ENCODE assay signal across 9 cellular contexts in the genomic region with DNA sequence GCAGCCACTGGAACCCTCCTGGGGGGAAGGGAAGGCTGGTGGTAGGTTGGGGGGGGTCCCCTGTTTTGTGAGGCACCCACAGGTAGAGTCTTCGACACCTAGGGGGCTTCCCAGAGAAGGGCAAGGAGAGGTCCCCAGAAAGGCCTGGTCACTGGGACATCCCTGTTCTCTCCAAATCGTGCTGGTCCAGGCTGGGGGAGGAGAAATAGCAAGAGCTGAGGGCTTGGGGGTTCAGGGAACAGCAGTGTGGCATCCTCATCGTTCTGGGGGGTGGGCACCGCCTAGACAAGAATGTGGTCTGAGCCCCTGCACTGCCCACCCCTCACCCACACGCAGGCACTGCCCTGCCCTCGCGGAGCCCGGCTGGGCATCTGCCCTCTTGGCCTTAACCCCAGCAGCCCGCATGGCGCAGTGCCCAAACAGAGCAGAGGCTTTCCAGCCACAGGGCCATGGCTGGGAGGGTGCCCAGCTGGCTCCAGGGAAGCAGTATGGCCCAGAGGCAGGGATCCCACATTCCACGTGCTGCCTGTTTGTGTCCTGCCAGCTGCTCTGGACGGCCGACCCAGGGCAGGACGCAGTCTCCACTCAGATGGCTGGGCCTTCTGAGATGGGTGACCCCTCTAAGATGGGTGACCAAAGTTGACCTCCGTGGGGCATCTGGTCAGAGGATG. TPM values are rescaled to one million over a fixed set of nuclear protein-coding genes. Genes with fewer than 3 reads are reported as not detected.
DNase-seq lines count a peak whose midpoint lies in the region; ATAC-seq and TF ChIP-seq lines count a peak whose summit lies in the region.
"Had no signal": no experiment of that assay in that cellular context is flagged by ENCODE, and none has a peak within 500 bp of the region (broad histone marks: within the 10 kb centered on the region; RNA-seq: fewer than 3 reads in every experiment).

No MANE protein-coding gene starts in this region.

- CTCF ChIA-PET in AG04450 (lab: Charles Lee): no interaction called here

- H3K27me3 Mint-ChIP-seq in T-helper 17 cell: peaks cover 7% of the 10 kb centered on the region

- H3K4me1 ChIP-seq in heart left ventricle (peaks cover 0 to 42% (median 23%) of the 10 kb centered on the region in 12 donors), osteoblast (ENCODE audit: insufficient read depth, low read length) (peaks cover 16% of the 10 kb centered on the region)

- no peak overlapping the region for H3K4me2 ChIP-seq in osteoblast (ENCODE audit: insufficient read depth, low read length)

- H3K4me1 Mint-ChIP-seq in T-helper 17 cell: peaks cover 6% of the 10 kb centered on the region

- TF ChIP-seq POLR2A in heart left ventricle (IDR thresholded peaks at IDR 0.05) (no peak), GM18505 (IDR thresholded peaks at IDR 0.05; ENCODE audit: borderline replicate concordance, extremely low read depth, insufficient read depth, insufficient read length) (no peak)

- H3K4me3 ChIP-seq in AG04450 (ENCODE audit: low read depth, low read length): no peak overlapping the region
- H3K4me3 ChIP-seq in heart left ventricle: no peak overlapping the region
- H3K4me3 ChIP-seq in osteoblast (ENCODE audit: insufficient read depth, low read length): no peak overlapping the region

- H3K27ac Mint-ChIP-seq in T-helper 17 cell: peak overlapping the region; percentile 32

- peaks cover 0 to 11% (median 0%) of the 10 kb centered on the region in 9 donors for H3K36me3 ChIP-seq in heart left ventricle
- peaks cover 19% of the 10 kb centered on the region for H3K36me3 ChIP-seq in osteoblast (ENCODE audit: insufficient read depth, low read length)
- H3K36me3 ChIP-seq: neutrophil had no signal

- TF ChIP-seq CTCF in AG04450 (IDR thresholded peaks at IDR 0.05; ENCODE audit: low read depth, low read length): no peak
- TF ChIP-seq CTCF in heart left ventricle (IDR thresholded peaks at IDR 0.05): no peak
- TF ChIP-seq CTCF in osteoblast (IDR thresholded peaks at IDR 0.05; ENCODE audit: extremely low read depth, low read depth, low read length): no peak

- H3K9me3 ChIP-seq in AG04450 (ENCODE audit: control insufficient read depth, insufficient read depth, low read length): no peaks in the 10 kb centered on the region; the same call in 1 of the 2 replicates
- no peaks in the 10 kb centered on the region for H3K9me3 ChIP-seq in T-helper 17 cell (ENCODE audit: control insufficient read depth, low read length, poor library complexity, severe bottlenecking)
- no peaks in the 10 kb centered on the region for H3K9me3 ChIP-seq in heart left ventricle
- H3K9me3 ChIP-seq in osteoblast (ENCODE audit: low read depth, low read length): no peaks in the 10 kb centered on the region
- H3K9me3 ChIP-seq: neutrophil had no signal

- no peak for DNase-seq in AG04450 (ENCODE audit: low read depth, low spot score)
- DNase-seq in T-helper 17 cell: no peak
- DNase-seq in heart left ventricle: peak; percentile 78 to 91 (median 83)
- peak; percentile 98 for DNase-seq in osteoblast (ENCODE audit: insufficient read length, low spot score, missing footprints)
- no peak for DNase-seq in NCI-H187 (lab: John Stamatoyannopoulos, UW)
- no peak for DNase-seq in activated CD4-positive, alpha-beta T cell treated with anti-CD3 and anti-CD28 coated beads for 1 hour
- DNase-seq in mesenteric fat pad (ENCODE audit: low spot score): no peak

- peaks cover 20% of the 10 kb centered on the region for H4K20me1 ChIP-seq in osteoblast (ENCODE audit: insufficient read depth, low read length)

- H3K4me3 Mint-ChIP-seq in T-helper 17 cell: no peak overlapping the region

- intact Hi-C loops in heart left ventricle (cut with DNase I): loop anchor here in 5 of 10 donors (5.0 to 10.0 kb wide), 4 partner anchors 69 to 282 kb away; a partner anchor contains a TSS

- H3K79me2 ChIP-seq in osteoblast (ENCODE audit: insufficient read depth, low read length): no peaks in the 10 kb centered on the region

- H3K27ac ChIP-seq in AG04450 (ENCODE audit: low read depth, low read length) (peak overlapping the region; percentile 31), heart left ventricle (peak overlapping the region in 6 of 12 donors; percentile 18 to 74 (median 32)), osteoblast (ENCODE audit: low read depth, low read length) (peak overlapping the region; percentile 58)
- H3K27ac ChIP-seq: neutrophil had no signal

- 40 to 55% (median 53%) methylated on average over 14 to 15 of the region's 15 CpGs for WGBS in heart left ventricle, 4 donors

- no peaks in the 10 kb centered on the region for H3K36me3 Mint-ChIP-seq in T-helper 17 cell (ENCODE audit: low read depth)

- H2AFZ ChIP-seq in osteoblast (ENCODE audit: low read length): no peak overlapping the region

- H3K27me3 ChIP-seq in AG04450 (ENCODE audit: control insufficient read depth, insufficient read depth, low read length): no peaks in the 10 kb centered on the region
- H3K27me3 ChIP-seq in heart left ventricle: peaks cover 0 to 26% (median 0%) of the 10 kb centered on the region in 9 donors
- no peaks in the 10 kb centered on the region for H3K27me3 ChIP-seq in osteoblast (ENCODE audit: insufficient read depth, low read length)

- POLR2A ChIA-PET in AG04450 (lab: Yijun Ruan, JAX): no interaction called here

- ATAC-seq in T-helper 17 cell (no peak), heart left ventricle (peak; percentile 77 to 87 (median 85)), GM18505 (IDR thresholded peaks at IDR 0.05; ENCODE audit: unreplicated experiment) (no peak)

RNA-seq across cellular contexts. Expression of a gene that starts 14.5 kb away (rescaled TPM):
- 7.3 and 10.5 TPM in 2 replicates for polyA plus RNA-seq in AG04450 (2011; rRNA removed)
- 7.9 and 12.5 TPM in 2 replicates for polyA minus RNA-seq in AG04450 (2011; rRNA and poly(A)+ RNA removed)
- total RNA-seq in T-helper 17 cell: 1 to 10 TPM; 3.1 to 3.6 TPM
- total RNA-seq in heart left ventricle: 10 to 100 TPM in 1 of 9 donors, 1 to 10 TPM in 8; 2.4 to 10.1 (median 3.1) TPM
- 1 to 10 TPM; 1.5 to 2.7 TPM for polyA plus RNA-seq in heart left ventricle
- total RNA-seq in osteoblast: 18.3 and 23.9 TPM in 2 replicates
- total RNA-seq in mesenteric fat pad: 21.1 TPM

RNA-seq across cellular contexts. Expression of a gene that starts 29.1 kb away (rescaled TPM):
- polyA plus RNA-seq in AG04450 (2011; rRNA removed): 8.4 and 8.8 TPM in 2 replicates
- polyA minus RNA-seq in AG04450 (2011; rRNA and poly(A)+ RNA removed): 8.9 TPM in 2 replicates
- total RNA-seq in T-helper 17 cell: 1 to 10 TPM; 5.2 to 5.6 TPM
- 1 to 10 TPM; 3.8 to 6.5 (median 4.8) TPM for total RNA-seq in heart left ventricle
- polyA plus RNA-seq in heart left ventricle: 1 to 10 TPM; 2.1 to 2.5 TPM
- total RNA-seq in osteoblast: 12.4 and 13.8 TPM in 2 replicates
- 5.2 TPM for total RNA-seq in mesenteric fat pad

Comparison
In these comparisons a context has a peak if more than half of its experiments do, and no peak if none do; other contexts are left out.
1. DNase-seq: peak in heart left ventricle (5 of 5) and osteoblast (single experiment); none in AG04450 (single experiment), T-helper 17 cell (0 of 3), NCI-H187 (0 of 2), activated CD4-positive, alpha-beta T cell treated with anti-CD3 and anti-CD28 coated beads for 1 hour (single experiment) and mesenteric fat pad (single experiment).
2. ATAC-seq: peak in heart left ventricle (4 of 4); none in T-helper 17 cell (single experiment) and GM18505 (single experiment).